ENCODE assay signal across 13 cellular contexts in the genomic region with DNA sequence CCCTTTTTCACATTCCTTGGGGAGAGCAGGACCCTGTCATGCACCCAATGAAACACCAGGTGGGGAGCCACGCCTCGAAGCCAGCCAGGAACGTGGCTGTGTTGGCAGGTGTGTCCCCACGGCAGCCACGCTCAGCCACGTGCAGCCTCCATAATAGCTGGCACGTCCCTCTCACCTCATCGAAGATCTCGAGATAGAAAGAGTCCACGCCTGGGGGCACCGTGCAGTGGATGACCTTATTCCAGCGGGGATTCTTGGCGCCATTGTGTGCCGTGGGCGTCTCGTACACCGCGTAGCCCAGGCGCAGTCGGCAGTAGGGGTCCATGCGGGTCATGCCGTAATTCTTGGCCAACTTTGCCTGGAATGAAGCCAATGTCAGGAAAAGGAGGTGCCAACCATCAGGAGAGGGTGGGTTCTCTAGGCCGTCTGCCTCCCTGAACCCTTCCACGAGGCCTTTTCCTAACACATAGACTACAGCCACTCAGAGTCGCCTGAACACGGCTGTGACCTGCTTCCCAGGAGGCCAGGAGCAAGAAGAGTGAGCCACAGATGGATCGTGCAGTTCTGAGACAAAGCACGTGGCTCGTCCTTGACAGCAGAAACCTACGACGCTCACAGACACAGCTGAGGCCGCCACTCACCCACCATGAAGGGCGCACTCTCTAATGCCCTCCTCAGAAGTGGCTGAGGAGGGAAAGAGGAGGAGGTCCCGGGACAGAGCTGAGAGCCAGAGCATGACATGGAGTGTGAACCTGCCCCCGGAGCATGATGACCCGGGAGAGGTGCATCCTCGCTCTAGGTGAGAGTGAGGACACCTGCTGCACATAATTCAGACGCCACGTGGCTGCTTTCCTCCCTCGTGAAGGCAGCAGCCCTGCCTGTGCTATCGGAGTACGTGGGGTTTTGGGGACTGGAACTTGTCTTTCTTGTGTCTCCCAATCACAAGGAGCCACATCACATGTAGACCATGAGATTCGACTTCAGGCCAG.
"Had no signal": no experiment of that assay in that cellular context is flagged by ENCODE, and none has a peak within 500 bp of the region (broad histone marks: within the 10 kb centered on the region; RNA-seq: fewer than 3 reads in every experiment).

No MANE protein-coding gene starts in this region.

- H3K4me3 ChIP-seq: colonic mucosa had no signal

- H3K9me3 ChIP-seq: colonic mucosa had no signal

- H3K27me3 ChIP-seq: colonic mucosa had no signal

- H3K9ac ChIP-seq: parathyroid adenoma had no signal

- H3K4me1 ChIP-seq: colonic mucosa, parathyroid adenoma had no signal

- DNase-seq: activated CD4-positive, CD25-positive, alpha-beta regulatory T cell treated with anti-CD3 and anti-CD28 coated beads, Interleukin-2, amount 50 U/mL, for 72 hours; activated CD8-positive, alpha-beta memory T cell treated with anti-CD3 and anti-CD28 coated beads for 24 hours; activated CD8-positive, alpha-beta memory T cell treated with anti-CD3 and anti-CD28 coated beads, Interleukin-2, amount 50 U/mL, for 48 hours; anterior cingulate cortex; central memory CD4-positive, alpha-beta T cell; colonic mucosa; endodermal cell; foreskin fibroblast; hypothalamus; trophoblast cell had no signal

- H2AFZ ChIP-seq: parathyroid adenoma had no signal

- FAIRE-seq: keratinocyte had no signal

- H3K27ac ChIP-seq: colonic mucosa, epithelial cell of prostate, parathyroid adenoma had no signal
